In the genomic region with DNA sequence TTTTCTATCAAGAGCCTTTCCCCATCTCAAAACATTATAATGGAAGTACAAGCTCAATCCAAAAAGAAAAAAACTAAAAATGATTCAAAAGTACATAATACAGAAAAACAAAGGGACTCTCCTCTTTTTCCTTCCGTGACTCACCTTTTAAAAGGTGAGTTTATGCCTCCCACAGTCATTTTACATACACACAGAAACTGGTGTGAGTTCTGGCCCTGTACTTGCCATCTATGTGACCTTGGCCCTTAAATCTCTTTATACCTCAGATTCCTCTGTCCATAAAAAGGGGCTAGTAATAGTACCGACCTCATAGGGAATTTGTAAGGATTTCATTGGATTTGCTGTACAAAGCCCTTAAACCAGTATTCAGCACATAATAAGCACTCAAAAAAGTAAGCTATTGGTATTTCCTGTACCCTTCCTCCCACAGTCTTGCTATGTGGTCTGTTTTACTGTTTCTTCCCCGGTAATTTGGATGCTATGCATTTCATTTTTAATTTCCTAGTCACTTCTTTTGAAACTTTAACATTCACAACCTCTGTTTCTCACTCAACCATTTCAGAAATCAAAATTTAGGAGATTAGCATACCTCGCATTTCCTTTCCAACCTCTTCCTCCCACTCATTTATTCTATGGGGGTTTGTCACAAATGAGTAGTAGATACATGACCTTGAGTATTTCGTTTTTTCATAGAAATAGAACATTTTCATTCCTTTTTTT, we compare ENCODE assay signal across 18 cellular contexts. TPM values are rescaled to one million over a fixed set of nuclear protein-coding genes. Genes with fewer than 3 reads are reported as not detected.
DNase-seq lines count a peak whose midpoint lies in the region; ATAC-seq and TF ChIP-seq lines count a peak whose summit lies in the region.
"Had no signal": no experiment of that assay in that cellular context is flagged by ENCODE, and none has a peak within 500 bp of the region (broad histone marks: within the 10 kb centered on the region; RNA-seq: fewer than 3 reads in every experiment).

No MANE protein-coding gene starts in this region.

- H4K20me1 ChIP-seq in GM23248 (ENCODE audit: insufficient read depth) (no peaks in the 10 kb centered on the region), neural progenitor cell (ENCODE audit: low read depth) (no peaks in the 10 kb centered on the region)

- ATAC-seq in memory B cell (ENCODE audit: low read depth) (no peak), HG03039 (IDR thresholded peaks at IDR 0.05; ENCODE audit: unreplicated experiment) (no peak), HG03439 (IDR thresholded peaks at IDR 0.05; ENCODE audit: unreplicated experiment) (no peak)
- ATAC-seq: Right ventricle myocardium inferior had no signal

- DNase-seq in AG10803 (ENCODE audit: low read depth) (peak; percentile 53), GM23248 (peak; percentile 36), memory B cell (ENCODE audit: low spot score in 2 of 2) (no peak), neural progenitor cell (ENCODE audit: low spot score) (no peak), brain microvascular endothelial cell (no peak)
- no peak for DNase-seq in activated T-helper 1 cell treated with anti-CD3 and anti-CD28 coated beads, Interleukin-12 subunit alpha, Interleukin-12 subunit beta, Interleukin-2, Interleukin-4 antibody, amounts not matched to agents 30 ng/mL and 10 ng/mL and 1 ng/mL, durations not matched to agents 14 hours and 24 hours and 36 hours (ENCODE audit: low spot score)
- DNase-seq: activated gamma-delta T cell; foreskin melanocyte; KBM-7; NCI-H526; stimulated activated CD4-positive, alpha-beta T cell treated with anti-CD3 and anti-CD28 coated beads, Interleukin-4, amount 100 ng/mL, for 4 hours had no signal

- H3K9me2 ChIP-seq in GM23248 (ENCODE audit: insufficient read depth): no peaks in the 10 kb centered on the region

- peaks cover 65% of the 10 kb centered on the region for H3K36me3 ChIP-seq in GM23248 (ENCODE audit: low read depth)
- H3K36me3 ChIP-seq in neural progenitor cell: peaks cover 6% of the 10 kb centered on the region
- H3K36me3 ChIP-seq in brain microvascular endothelial cell (replicated peaks): peaks cover 54% of the 10 kb centered on the region

- no peak for TF ChIP-seq CTCF in AG10803 (conservative IDR thresholded peaks at IDR 0.05; ENCODE audit: low read length)
- TF ChIP-seq CTCF in neural progenitor cell (IDR thresholded peaks at IDR 0.05): no peak
- TF ChIP-seq CTCF in brain microvascular endothelial cell (IDR thresholded peaks at IDR 0.05; ENCODE audit: low read depth, low read length, missing control alignments): no peak

- peak overlapping the region; percentile 30 for H3K4me2 ChIP-seq in GM23248 (ENCODE audit: unreplicated experiment)
- H3K4me2 ChIP-seq in neural progenitor cell: no peak overlapping the region

- peaks cover 55% of the 10 kb centered on the region for H3K4me1 Mint-ChIP-seq in activated T-helper 1 cell treated with anti-CD3 and anti-CD28 coated beads, Interleukin-12 subunit alpha, Interleukin-12 subunit beta, Interleukin-2, Interleukin-4 antibody, amounts not matched to agents 30 ng/mL and 10 ng/mL and 1 ng/mL, durations not matched to agents 14 hours and 24 hours and 36 hours (ENCODE audit: low read depth)
- H3K4me1 Mint-ChIP-seq in memory B cell: peaks cover 31% of the 10 kb centered on the region
- no peaks in the 10 kb centered on the region for H3K4me1 Mint-ChIP-seq in neural progenitor cell

- peaks cover 68% of the 10 kb centered on the region for H3K4me1 ChIP-seq in GM23248 (ENCODE audit: insufficient read depth)
- H3K4me1 ChIP-seq in neural progenitor cell: peaks cover 19% of the 10 kb centered on the region

- H3K4me3 ChIP-seq in AG10803 (ENCODE audit: low read length): no peak overlapping the region
- 0 out of 2 replicates have a peak overlapping the region, but pooled peaks have one; percentile 11 for H3K4me3 ChIP-seq in GM23248
- no peak overlapping the region for H3K4me3 ChIP-seq in neural progenitor cell
- H3K4me3 ChIP-seq in brain microvascular endothelial cell (ENCODE audit: low read depth, low read length): no peak overlapping the region
- H3K4me3 ChIP-seq: BLaER1 treated with 17β-estradiol and CSF1 and Interleukin-3, amounts not matched to agents 10 nM and 100 nM; right atrium auricular region had no signal

- peaks cover 38% of the 10 kb centered on the region for H3K36me3 Mint-ChIP-seq in activated T-helper 1 cell treated with anti-CD3 and anti-CD28 coated beads, Interleukin-12 subunit alpha, Interleukin-12 subunit beta, Interleukin-2, Interleukin-4 antibody, amounts not matched to agents 30 ng/mL and 10 ng/mL and 1 ng/mL, durations not matched to agents 14 hours and 24 hours and 36 hours (ENCODE audit: low read depth)
- H3K36me3 Mint-ChIP-seq in memory B cell: peaks cover 27% of the 10 kb centered on the region
- peaks cover 21% of the 10 kb centered on the region for H3K36me3 Mint-ChIP-seq in neural progenitor cell

- H2AFZ ChIP-seq in GM23248 (no peak overlapping the region), neural progenitor cell (replicated peaks) (no peak overlapping the region)

- H3K9ac ChIP-seq in GM23248 (peak overlapping the region; percentile 5; the same call in 1 of the 2 replicates), neural progenitor cell (no peak overlapping the region)
- H3K9ac ChIP-seq: BLaER1 treated with 17β-estradiol and CSF1 and Interleukin-3, amounts not matched to agents 10 nM and 100 nM had no signal

- H3K27me3 Mint-ChIP-seq in activated T-helper 1 cell treated with anti-CD3 and anti-CD28 coated beads, Interleukin-12 subunit alpha, Interleukin-12 subunit beta, Interleukin-2, Interleukin-4 antibody, amounts not matched to agents 30 ng/mL and 10 ng/mL and 1 ng/mL, durations not matched to agents 14 hours and 24 hours and 36 hours (ENCODE audit: insufficient read depth): no peaks in the 10 kb centered on the region
- no peaks in the 10 kb centered on the region for H3K27me3 Mint-ChIP-seq in memory B cell
- H3K27me3 Mint-ChIP-seq in neural progenitor cell (ENCODE audit: insufficient read depth, low read depth): no peaks in the 10 kb centered on the region
- H3K27me3 Mint-ChIP-seq: dendritic cell treated with granulocyte-macrophage colony-stimulating factor and Interleukin-4, amounts not matched to agents 40 ng/mL and 50 ng/mL, for 4 days had no signal

- 48 to 49% methylated on average over 5 of the region's 5 CpGs for WGBS in GM23248 (ENCODE audit: low coverage in 1 of 2, low lambda C conversion rate in 2 of 2, missing lambda C conversion rate in 2 of 2), 2 experiments

- H3K9me3 Mint-ChIP-seq in activated T-helper 1 cell treated with anti-CD3 and anti-CD28 coated beads, Interleukin-12 subunit alpha, Interleukin-12 subunit beta, Interleukin-2, Interleukin-4 antibody, amounts not matched to agents 30 ng/mL and 10 ng/mL and 1 ng/mL, durations not matched to agents 14 hours and 24 hours and 36 hours: no peaks in the 10 kb centered on the region
- H3K9me3 Mint-ChIP-seq in memory B cell: no peaks in the 10 kb centered on the region
- H3K9me3 Mint-ChIP-seq in neural progenitor cell: no peaks in the 10 kb centered on the region
- H3K9me3 Mint-ChIP-seq: dendritic cell treated with granulocyte-macrophage colony-stimulating factor and Interleukin-4, amounts not matched to agents 40 ng/mL and 50 ng/mL, for 4 days had no signal

- peak overlapping the region; percentile 35 for H3K27ac ChIP-seq in GM23248
- no peak overlapping the region for H3K27ac ChIP-seq in neural progenitor cell
- no peak overlapping the region for H3K27ac ChIP-seq in brain microvascular endothelial cell
- H3K27ac ChIP-seq: BLaER1 treated with 17β-estradiol and CSF1 and Interleukin-3, amounts not matched to agents 10 nM and 100 nM; right atrium auricular region; VCaP had no signal

- in situ Hi-C loops in GM23248 (cut with MboI) (no loop called here), brain microvascular endothelial cell (cut with HindIII; ENCODE audit: low pct_ligation_motif_present, low sequenced_read_pairs) (no loop called here)

- peak overlapping the region; percentile 69 for H3K27ac Mint-ChIP-seq in activated T-helper 1 cell treated with anti-CD3 and anti-CD28 coated beads, Interleukin-12 subunit alpha, Interleukin-12 subunit beta, Interleukin-2, Interleukin-4 antibody, amounts not matched to agents 30 ng/mL and 10 ng/mL and 1 ng/mL, durations not matched to agents 14 hours and 24 hours and 36 hours
- H3K27ac Mint-ChIP-seq in memory B cell (peak overlapping the region; percentile 86), neural progenitor cell (no peak overlapping the region)
- H3K27ac Mint-ChIP-seq: dendritic cell treated with granulocyte-macrophage colony-stimulating factor and Interleukin-4, amounts not matched to agents 40 ng/mL and 50 ng/mL, for 4 days had no signal

- peak overlapping the region; percentile 6 for H3K4me3 Mint-ChIP-seq in activated T-helper 1 cell treated with anti-CD3 and anti-CD28 coated beads, Interleukin-12 subunit alpha, Interleukin-12 subunit beta, Interleukin-2, Interleukin-4 antibody, amounts not matched to agents 30 ng/mL and 10 ng/mL and 1 ng/mL, durations not matched to agents 14 hours and 24 hours and 36 hours
- H3K4me3 Mint-ChIP-seq in memory B cell (peak overlapping the region; percentile 59), neural progenitor cell (no peak overlapping the region)
- H3K4me3 Mint-ChIP-seq: dendritic cell treated with granulocyte-macrophage colony-stimulating factor and Interleukin-4, amounts not matched to agents 40 ng/mL and 50 ng/mL, for 4 days had no signal

- peaks cover 75% of the 10 kb centered on the region for H3F3A ChIP-seq in GM23248 (ENCODE audit: insufficient read depth)
- peaks cover 3% of the 10 kb centered on the region for H3F3A ChIP-seq in neural progenitor cell (ENCODE audit: low read depth)

- no peaks in the 10 kb centered on the region for H3K9me3 ChIP-seq in GM23248 (ENCODE audit: low read depth)
- H3K9me3 ChIP-seq in neural progenitor cell (ENCODE audit: low read depth): no peaks in the 10 kb centered on the region
- H3K9me3 ChIP-seq: right atrium auricular region had no signal

- H3K79me2 ChIP-seq in GM23248 (ENCODE audit: insufficient read depth): peaks cover 100% of the 10 kb centered on the region
- no peaks in the 10 kb centered on the region for H3K79me2 ChIP-seq in neural progenitor cell (ENCODE audit: low read depth)

- no peaks in the 10 kb centered on the region for H3K27me3 ChIP-seq in GM23248 (replicated peaks; ENCODE audit: insufficient read depth)
- H3K27me3 ChIP-seq in neural progenitor cell: no peaks in the 10 kb centered on the region
- H3K27me3 ChIP-seq in brain microvascular endothelial cell (replicated peaks): no peaks in the 10 kb centered on the region
- H3K27me3 ChIP-seq: BLaER1 treated with 17β-estradiol and CSF1 and Interleukin-3, amounts not matched to agents 10 nM and 100 nM; right atrium auricular region had no signal

- intact Hi-C loops in activated T-helper 1 cell treated with anti-CD3 and anti-CD28 coated beads, Interleukin-12 subunit alpha, Interleukin-12 subunit beta, Interleukin-2, Interleukin-4 antibody, amounts not matched to agents 30 ng/mL and 10 ng/mL and 1 ng/mL, durations not matched to agents 14 hours and 24 hours and 36 hours (cut with micrococcal nuclease): loop anchor here (1.0 to 2.0 kb wide), 6 partner anchors 9 to 79 kb away; no protein-coding TSS in a partner anchor

RNA-seq across cellular contexts. Expression of a gene that starts 39.0 kb away (rescaled TPM):
- 132 and 137 TPM in 2 replicates for total RNA-seq in GM23248 (2014; rRNA removed; shearing (Covaris generic))
- polyA plus RNA-seq in GM23248 (2016; fragmentation: Nextera tagmentation; extraction: Ambion mirVana): 102 TPM in 2 replicates
- total RNA-seq in activated T-helper 1 cell treated with anti-CD3 and anti-CD28 coated beads, Interleukin-12 subunit alpha, Interleukin-12 subunit beta, Interleukin-2, Interleukin-4 antibody, amounts not matched to agents 30 ng/mL and 10 ng/mL and 1 ng/mL, durations not matched to agents 14 hours and 24 hours and 36 hours: 44.8 and 47.8 TPM in 2 replicates
- 13.1 and 15.6 TPM in 2 replicates for total RNA-seq in neural progenitor cell (ENCODE audit: low replicate concordance)

Comparison
In these comparisons a context has a peak if more than half of its experiments do, and no peak if none do; other contexts are left out.
1. DNase-seq: peak in AG10803 (single experiment) and GM23248 (single experiment); none in activated T-helper 1 cell treated with anti-CD3 and anti-CD28 coated beads, Interleukin-12 subunit alpha, Interleukin-12 subunit beta, Interleukin-2, Interleukin-4 antibody, amounts not matched to agents 30 ng/mL and 10 ng/mL and 1 ng/mL, durations not matched to agents 14 hours and 24 hours and 36 hours (single experiment), memory B cell (0 of 2), neural progenitor cell (single experiment) and brain microvascular endothelial cell (single experiment).